In the genomic region with DNA sequence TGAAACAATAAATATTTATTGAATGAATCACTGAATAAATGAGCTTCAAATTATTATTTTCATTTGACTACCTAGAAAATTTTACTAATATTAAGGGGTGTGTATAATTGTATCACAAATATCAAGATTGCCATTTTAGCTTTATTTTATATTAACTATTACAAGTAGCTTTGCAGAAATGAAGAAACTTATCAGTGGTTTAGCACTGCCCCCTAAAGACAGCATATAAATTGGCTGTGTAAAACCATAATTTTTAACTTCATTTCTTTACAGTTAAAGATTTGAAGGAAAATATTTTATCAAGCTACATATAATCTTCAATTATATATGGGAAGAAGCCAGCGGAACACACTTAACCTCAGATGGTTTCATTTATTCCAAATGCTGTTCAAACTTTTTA, we compare ENCODE assay signal across 1 cellular context.
TF ChIP-seq lines count a peak whose summit lies in the region.

No MANE protein-coding gene starts in this region.

TF ChIP-seq in GM12878, 131 proteins besides CTCF, POLR2A, EP300 and RAD21 (continued from another document):
- no peak for TF ChIP-seq E4F1 (IDR thresholded peaks at IDR 0.05; ENCODE audit: borderline replicate concordance, partially characterized antibody)
- TF ChIP-seq YBX1 (IDR thresholded peaks at IDR 0.05): no peak
- TF ChIP-seq ZNF384 (IDR thresholded peaks at IDR 0.05; ENCODE audit: borderline replicate concordance, low read depth, low read length): no peak
- TF ChIP-seq STAT1 (conservative IDR thresholded peaks at IDR 0.05): no peak
- no peak for TF ChIP-seq NR2F1 (conservative IDR thresholded peaks at IDR 0.05)
- no peak for TF ChIP-seq FOXM1 (IDR thresholded peaks at IDR 0.05; ENCODE audit: low read depth, low read length)
TF ChIP-seq in GM12878: peak in this region for 0.
